25 cellular contexts compared by ENCODE assay signal in the genomic region with DNA sequence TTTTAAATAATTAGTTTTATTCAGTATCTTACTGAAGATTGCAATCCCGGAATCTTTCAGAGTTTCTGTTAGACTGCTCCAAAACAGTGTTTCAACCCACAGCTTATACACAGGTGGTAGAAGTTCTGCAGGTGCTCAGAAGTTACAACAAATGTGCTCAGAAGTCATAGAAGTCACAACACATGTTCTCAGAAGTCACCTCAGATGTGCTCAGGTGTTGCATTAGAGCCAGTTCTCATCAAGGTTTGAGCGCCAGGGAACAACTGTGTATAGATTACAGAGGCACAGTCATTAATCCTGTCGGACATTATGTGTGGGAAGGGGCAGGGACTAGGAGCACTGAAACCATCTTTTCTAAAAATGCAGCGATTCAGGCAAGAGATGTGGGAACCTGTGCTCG.
"Had no signal": no experiment of that assay in that cellular context is flagged by ENCODE, and none has a peak within 500 bp of the region (broad histone marks: within the 10 kb centered on the region; RNA-seq: fewer than 3 reads in every experiment).

No MANE protein-coding gene starts in this region.

- DNase-seq: dermis blood vessel endothelial cell; kidney; mucosa of descending colon; naive B cell; nucleus accumbens; posterior cingulate gyrus; right lobe of liver; small intestine; stimulated activated CD4-positive, alpha-beta T cell treated with anti-CD3 and anti-CD28 coated beads, Interleukin-12 subunit alpha, Interleukin-12 subunit beta, amount 100 ng/mL, for 4 hours; stimulated activated CD4-positive, alpha-beta T cell treated with anti-CD3 and anti-CD28 coated beads, Interleukin-1b, Interleukin-23, amount 100 ng/mL, for 48 hours; stimulated activated CD4-positive, alpha-beta T cell treated with anti-CD3 and anti-CD28 coated beads, Interleukin-4, amount 100 ng/mL, for 1 hour; stimulated activated CD8-positive, alpha-beta memory T cell treated with anti-CD3 and anti-CD28 coated beads, Interleukin-4, amount 100 ng/mL, for 48 hours; stimulated activated naive CD4-positive, alpha-beta T cell; stimulated activated naive CD8-positive, alpha-beta T cell treated with anti-CD3 and anti-CD28 coated beads, Interleukin-15, amount 100 ng/mL, for 72 hours; transverse colon; upper lobe of right lung; uterus had no signal

- H3K4me3 ChIP-seq: coronary artery, lung, mucosa of descending colon, right lobe of liver, suprapubic skin, transverse colon, upper lobe of right lung, uterus had no signal

- H3K36me3 Mint-ChIP-seq: memory B cell; naive B cell; natural killer cell treated with Interleukin-12 subunit alpha and Interleukin-12 subunit beta and Interleukin-15 and Interleukin-18, amount 100 ng/mL, for 72 hours had no signal

- H3K27ac Mint-ChIP-seq: memory B cell; mesothelial cell of epicardium; naive B cell; natural killer cell treated with Interleukin-12 subunit alpha and Interleukin-12 subunit beta and Interleukin-15 and Interleukin-18, amount 100 ng/mL, for 72 hours; stimulated activated naive CD8-positive, alpha-beta T cell treated with anti-CD3 and anti-CD28 coated beads, Interleukin-15, amount 100 ng/mL, for 72 hours had no signal

- ATAC-seq: left lobe of liver; mucosa of descending colon; natural killer cell treated with Interleukin-12 subunit alpha and Interleukin-12 subunit beta and Interleukin-15 and Interleukin-18, amount 100 ng/mL, for 72 hours; right lobe of liver; stimulated activated naive CD8-positive, alpha-beta T cell treated with anti-CD3 and anti-CD28 coated beads, Interleukin-15, amount 100 ng/mL, for 72 hours; upper lobe of right lung had no signal

- H3K36me3 ChIP-seq: right lobe of liver, suprapubic skin, transverse colon, upper lobe of right lung, uterus had no signal

- H3K4me3 Mint-ChIP-seq: memory B cell; mesothelial cell of epicardium; naive B cell; natural killer cell treated with Interleukin-12 subunit alpha and Interleukin-12 subunit beta and Interleukin-15 and Interleukin-18, amount 100 ng/mL, for 72 hours; stimulated activated naive CD8-positive, alpha-beta T cell treated with anti-CD3 and anti-CD28 coated beads, Interleukin-15, amount 100 ng/mL, for 72 hours had no signal

- H3K9me3 ChIP-seq: mucosa of descending colon, right lobe of liver, suprapubic skin, transverse colon, upper lobe of right lung, uterus had no signal

- H3K4me1 Mint-ChIP-seq: memory B cell; naive B cell; stimulated activated naive CD8-positive, alpha-beta T cell treated with anti-CD3 and anti-CD28 coated beads, Interleukin-15, amount 100 ng/mL, for 72 hours had no signal

- H3K9me3 Mint-ChIP-seq: stimulated activated naive CD8-positive, alpha-beta T cell treated with anti-CD3 and anti-CD28 coated beads, Interleukin-15, amount 100 ng/mL, for 72 hours had no signal

- H3K27me3 ChIP-seq: right lobe of liver, suprapubic skin, transverse colon, upper lobe of right lung, uterus had no signal

- H3K4me1 ChIP-seq: right lobe of liver, suprapubic skin, transverse colon, upper lobe of right lung, uterus had no signal

- FAIRE-seq: frontal cortex, kidney, small intestine had no signal

- H3K27me3 Mint-ChIP-seq: memory B cell; naive B cell; stimulated activated naive CD8-positive, alpha-beta T cell treated with anti-CD3 and anti-CD28 coated beads, Interleukin-15, amount 100 ng/mL, for 72 hours had no signal

- H3K27ac ChIP-seq: coronary artery, right lobe of liver, suprapubic skin, transverse colon, upper lobe of right lung, uterus had no signal
